Comparison of ENCODE assay signal across 12 cellular contexts in the genomic region with DNA sequence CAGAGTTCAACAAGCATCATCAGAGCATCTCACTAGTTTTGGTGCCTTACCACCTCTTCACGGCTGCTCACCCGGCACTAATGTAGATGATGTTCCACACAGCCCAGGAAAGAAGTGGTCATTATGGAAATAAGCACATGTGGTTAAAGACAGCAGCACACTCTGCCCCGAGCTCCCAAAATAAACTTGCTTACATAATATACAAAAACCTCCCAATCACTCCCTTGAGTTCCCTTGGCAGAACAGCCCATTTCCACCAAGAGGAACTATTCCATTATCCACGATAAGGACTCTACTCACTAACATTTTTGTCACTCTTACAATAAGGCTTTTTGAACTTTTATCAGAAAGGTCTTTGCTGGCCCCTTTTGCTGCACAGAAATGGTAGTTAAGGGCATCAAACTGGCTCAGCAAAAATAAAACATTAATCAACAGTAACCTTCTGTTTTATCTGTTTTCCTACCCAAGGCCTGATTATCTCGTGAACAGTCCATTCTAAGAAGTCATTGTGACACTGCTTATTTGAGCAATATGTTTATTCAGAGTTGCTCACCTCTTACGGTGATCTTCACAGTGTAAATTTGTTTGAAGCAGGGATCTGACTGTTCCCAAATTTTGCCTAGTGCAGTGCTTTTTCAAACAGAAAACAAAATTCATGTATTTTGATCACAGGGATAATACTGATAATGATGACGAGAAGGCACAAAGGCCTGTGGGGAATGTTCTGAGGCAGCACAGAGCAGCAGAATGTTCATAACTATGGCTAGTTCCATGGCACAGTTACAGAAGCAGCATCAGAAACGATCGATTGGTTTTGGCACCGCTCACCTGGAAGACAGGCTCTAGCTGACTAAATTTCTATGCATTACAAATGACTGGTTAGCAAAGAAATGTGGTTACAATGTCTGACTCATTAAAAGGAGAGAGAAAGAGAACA.
DNase-seq lines count a peak whose midpoint lies in the region; ATAC-seq, FAIRE-seq and TF ChIP-seq lines count a peak whose summit lies in the region.
"Had no signal": no experiment of that assay in that cellular context is flagged by ENCODE, and none has a peak within 500 bp of the region (broad histone marks: within the 10 kb centered on the region; RNA-seq: fewer than 3 reads in every experiment).

No MANE protein-coding gene starts in this region.

- peaks cover 1 to 5% of the 10 kb centered on the region in 2 donors for H3K4me1 ChIP-seq in lung (ENCODE audit: control insufficient read depth in 2 of 2, insufficient read depth in 2 of 2, low read length in 2 of 2)

- TF ChIP-seq CTCF in bronchial epithelial cell (IDR thresholded peaks at IDR 0.05; ENCODE audit: insufficient read depth, low read length, severe bottlenecking) (no peak), lung (IDR thresholded peaks at IDR 0.05; ENCODE audit: control extremely low read depth, extremely low read depth) (no peak)

- CTCF ChIA-PET in activated CD8-positive, alpha-beta T cell treated with anti-CD3 and anti-CD28 coated beads, Interleukin-2, amount 10 ng/mL, durations not matched to agents 7 days and 5 days (lab: Charles Lee) = no interaction called here

- DNase-seq in AG08395 (ENCODE audit: low spot score) (peak; percentile 43), KBM-7 (peak; percentile 46), bronchial epithelial cell (ENCODE audit: low read depth) (peak; percentile 61), lung (ENCODE audit: low spot score) (no peak), CD1c-positive myeloid dendritic cell (ENCODE audit: extremely low spot score) (no peak)
- DNase-seq in activated CD8-positive, alpha-beta T cell treated with anti-CD3 and anti-CD28 coated beads, Interleukin-2, amount 10 ng/mL, durations not matched to agents 7 days and 5 days = no peak
- no peak for DNase-seq in stimulated activated CD4-positive, alpha-beta T cell treated with anti-CD3 and anti-CD28 coated beads, Interleukin-4, amount 100 ng/mL, for 24 hours
- DNase-seq: ACHN; activated gamma-delta T cell; effector CD8-positive, alpha-beta T cell had no signal

- H3K4me1 Mint-ChIP-seq in activated CD8-positive, alpha-beta T cell treated with anti-CD3 and anti-CD28 coated beads, Interleukin-2, amount 10 ng/mL, durations not matched to agents 7 days and 5 days (ENCODE audit: low read depth) = no peaks in the 10 kb centered on the region

- H3K4me3 Mint-ChIP-seq in activated CD8-positive, alpha-beta T cell treated with anti-CD3 and anti-CD28 coated beads, Interleukin-2, amount 10 ng/mL, durations not matched to agents 7 days and 5 days = no peak overlapping the region

- no peaks in the 10 kb centered on the region for H3K27me3 Mint-ChIP-seq in activated CD8-positive, alpha-beta T cell treated with anti-CD3 and anti-CD28 coated beads, Interleukin-2, amount 10 ng/mL, durations not matched to agents 7 days and 5 days (ENCODE audit: low read depth)

- in situ Hi-C loops in KBM-7 (cut with MboI; ENCODE audit: low pct_unique_long_range_greater_than_20kb, low sequenced_read_pairs) = no loop called here

- POLR2A ChIA-PET in activated CD8-positive, alpha-beta T cell treated with anti-CD3 and anti-CD28 coated beads, Interleukin-2, amount 10 ng/mL, durations not matched to agents 7 days and 5 days (lab: Charles Lee) = no interaction called here

- WGBS in lung, 2 donors = 76 to 86% methylated on average over 10 of the region's 10 CpGs

- ATAC-seq in lung (ENCODE audit: insufficient read depth, low FRiP score) (peak; percentile 19), GM21576 (IDR thresholded peaks at IDR 0.05; ENCODE audit: unreplicated experiment) (no peak)
- no peak for ATAC-seq in activated CD8-positive, alpha-beta T cell treated with anti-CD3 and anti-CD28 coated beads, Interleukin-2, amount 10 ng/mL, durations not matched to agents 7 days and 5 days

- H3K27me3 ChIP-seq in bronchial epithelial cell (ENCODE audit: control insufficient read depth, insufficient read depth, low read length) = no peaks in the 10 kb centered on the region
- no peaks in the 10 kb centered on the region for H3K27me3 ChIP-seq in lung (ENCODE audit: control insufficient read depth, insufficient read depth)

- H3K4me3 ChIP-seq in bronchial epithelial cell (ENCODE audit: low read depth, low read length) = no peak overlapping the region
- no peak overlapping the region for H3K4me3 ChIP-seq in lung

- H3K27ac ChIP-seq in lung (ENCODE audit: low read depth in 1 of 2, low read length in 1 of 2) = peak overlapping the region in 1 of 2 donors; percentile 76

- H3K36me3 Mint-ChIP-seq in activated CD8-positive, alpha-beta T cell treated with anti-CD3 and anti-CD28 coated beads, Interleukin-2, amount 10 ng/mL, durations not matched to agents 7 days and 5 days (ENCODE audit: low read depth) = no peaks in the 10 kb centered on the region

- H3K36me3 ChIP-seq in bronchial epithelial cell (ENCODE audit: control insufficient read depth, insufficient read depth, low read length) (no peaks in the 10 kb centered on the region), lung (ENCODE audit: control insufficient read depth in 2 of 2, insufficient read depth in 2 of 2, low read length in 2 of 2) (no peaks in the 10 kb centered on the region)

- no peaks in the 10 kb centered on the region for H3K9me3 ChIP-seq in lung (ENCODE audit: control insufficient read depth in 2 of 2, insufficient read depth in 1 of 2, low read length in 1 of 2)

- H3K27ac Mint-ChIP-seq in activated CD8-positive, alpha-beta T cell treated with anti-CD3 and anti-CD28 coated beads, Interleukin-2, amount 10 ng/mL, durations not matched to agents 7 days and 5 days = no peak overlapping the region

- peaks cover 3% of the 10 kb centered on the region for H3K9me3 Mint-ChIP-seq in activated CD8-positive, alpha-beta T cell treated with anti-CD3 and anti-CD28 coated beads, Interleukin-2, amount 10 ng/mL, durations not matched to agents 7 days and 5 days (ENCODE audit: insufficient read depth)

- no peak for FAIRE-seq in bronchial epithelial cell (lab: Jason Lieb, UNC)
- FAIRE-seq: G401.6 had no signal

Comparison
In these comparisons a context has a peak if more than half of its experiments do, and no peak if none do; other contexts are left out.
1. DNase-seq: peak in AG08395 (single experiment), KBM-7 (single experiment) and bronchial epithelial cell (single experiment); none in lung (single experiment), activated CD8-positive, alpha-beta T cell treated with anti-CD3 and anti-CD28 coated beads, Interleukin-2, amount 10 ng/mL, durations not matched to agents 7 days and 5 days (single experiment), CD1c-positive myeloid dendritic cell (single experiment) and stimulated activated CD4-positive, alpha-beta T cell treated with anti-CD3 and anti-CD28 coated beads, Interleukin-4, amount 100 ng/mL, for 24 hours (single experiment).